In genomic region chr14:93206793-93207467, GRCh38 we compare ENCODE assay signal across 8 cellular contexts. TPM values are rescaled to one million over a fixed set of nuclear protein-coding genes. Genes with fewer than 3 reads are reported as not detected.
DNase-seq lines count a peak whose midpoint lies in the region; ATAC-seq, FAIRE-seq and TF ChIP-seq lines count a peak whose summit lies in the region.

Gene GON7, minus strand, starts transcription at chr14:93207065. Its CDS starts 28 bp downstream, at chr14:93207037.
Gene UBR7, plus strand, starts transcription at chr14:93207256. Its CDS starts 36 bp downstream, at chr14:93207292.

- H3K27me3 ChIP-seq in HUES64 (ENCODE audit: insufficient read depth, low read length) = no peaks in the 10 kb centered on the region
- H3K27me3 ChIP-seq in OCI-LY1 (ENCODE audit: insufficient read depth, low read length) = no peaks in the 10 kb centered on the region

- H3K79me2 ChIP-seq in OCI-LY1 (ENCODE audit: insufficient read depth, low read length) = peaks cover 62% of the 10 kb centered on the region

- peak within 1 kb of the TSS; percentile 75 for H3K4me3 ChIP-seq in HUES64 (ENCODE audit: low read length)
- H3K4me3 ChIP-seq in OCI-LY1 (ENCODE audit: low read depth, low read length, poor library complexity, severe bottlenecking) = peak within 1 kb of the TSS; percentile 95

- H3K4me1 ChIP-seq in HUES64 (ENCODE audit: insufficient read depth, low read length) (0 out of 2 replicates have a peak, but pooled peaks cover 7% of the 10 kb centered on the region), OCI-LY1 (ENCODE audit: insufficient read depth, low read length, severe bottlenecking) (peaks cover 60% of the 10 kb centered on the region)

- H3K9ac ChIP-seq in HUES64 (ENCODE audit: low read depth, low read length) (peak within 1 kb of the TSS; percentile 79), OCI-LY1 (ENCODE audit: low read length) (peak within 1 kb of the TSS; percentile 93)

- H3K36me3 ChIP-seq in HUES64 (ENCODE audit: insufficient read depth, low read length) = peaks cover 14% of the 10 kb centered on the region
- H3K36me3 ChIP-seq in OCI-LY1 (ENCODE audit: insufficient read depth, low read length) = peaks cover 40% of the 10 kb centered on the region

- H3K27ac ChIP-seq in HUES64 (ENCODE audit: low read depth, low read length) (peak within 1 kb of the TSS; percentile 56; the same call in 1 of the 2 replicates), OCI-LY1 (ENCODE audit: low read depth, low read length, poor library complexity, severe bottlenecking) (peak within 1 kb of the TSS; percentile 62)

- H3K4me3 Mint-ChIP-seq in mesothelial cell of epicardium = peak within 1 kb of the TSS; percentile 98

- peak within 1 kb of the TSS; percentile 99 for H3K27ac Mint-ChIP-seq in mesothelial cell of epicardium

- DNase-seq in DMS 273 (lab: John Stamatoyannopoulos, UW; ENCODE audit: unreplicated experiment) (peak; percentile 99), mesothelial cell of epicardium (ENCODE audit: low spot score in 2 of 2, unreplicated experiment in 2 of 2) (peak; percentile 89 to 94)
- peak; percentile 83 for DNase-seq in activated CD8-positive, alpha-beta memory T cell treated with anti-CD3 and anti-CD28 coated beads, Interleukin-2, amount 50 U/mL, for 4 hours
- peak; percentile 86 to 87 for DNase-seq in stimulated activated CD8-positive, alpha-beta memory T cell treated with anti-CD3 and anti-CD28 coated beads, Interleukin-15, amount 100 ng/mL, for 48 hours (ENCODE audit: low read depth in 2 of 2)

- H4K20me1 ChIP-seq in OCI-LY1 (ENCODE audit: insufficient read depth, low read length) = no peaks in the 10 kb centered on the region

- H3K9me3 ChIP-seq in HUES64 (ENCODE audit: insufficient read depth, low read depth, low read length) = no peaks in the 10 kb centered on the region
- no peaks in the 10 kb centered on the region for H3K9me3 ChIP-seq in OCI-LY1 (ENCODE audit: low read length)

- no peaks in the 10 kb centered on the region for H3K9me2 ChIP-seq in OCI-LY1 (ENCODE audit: low read depth, low read length)

- FAIRE-seq in endometrium (lab: Jason Lieb, UNC) = peak; percentile 92

- H3F3A ChIP-seq in OCI-LY1 (ENCODE audit: insufficient read depth, low read length) = no peaks in the 10 kb centered on the region

- TF ChIP-seq CTCF in OCI-LY1 (IDR thresholded peaks at IDR 0.05; ENCODE audit: low read length) = no peak
- peak; percentile 10 for TF ChIP-seq CTCF in mesothelial cell of epicardium (IDR thresholded peaks at IDR 0.05; ENCODE audit: unreplicated experiment)

- H3K4me1 Mint-ChIP-seq in mesothelial cell of epicardium = peaks cover 20% of the 10 kb centered on the region

- no peak within 1 kb of the TSS for H2AFZ ChIP-seq in OCI-LY1 (ENCODE audit: low read length)

- ATAC-seq in GM21447 (IDR thresholded peaks at IDR 0.05; ENCODE audit: unreplicated experiment) = peak; percentile 83

- peaks cover 2% of the 10 kb centered on the region for H3K36me3 Mint-ChIP-seq in mesothelial cell of epicardium

- no peaks in the 10 kb centered on the region for H3K27me3 Mint-ChIP-seq in mesothelial cell of epicardium (ENCODE audit: low read depth)

- no peaks in the 10 kb centered on the region for H3K9me3 Mint-ChIP-seq in mesothelial cell of epicardium

- WGBS in HUES64 = under 1% methylated on average over 65 of the region's 65 CpGs

- peak within 1 kb of the TSS; percentile 98 for H3K4me2 ChIP-seq in OCI-LY1 (ENCODE audit: low read length)

RNA-seq across cellular contexts. Expression of gene GON7, which starts in this region (rescaled TPM):
- 14.4 TPM for polyA plus RNA-seq in HUES64 (2013, experiment 1 of 2)
- 13.6 TPM for polyA plus RNA-seq in HUES64 (2013, experiment 2 of 2)
- total RNA-seq in mesothelial cell of epicardium = 5.0 to 5.6 TPM (median 5.3 TPM) in 3 replicates

RNA-seq across cellular contexts. Expression of gene UBR7, which starts in this region (rescaled TPM):
- polyA plus RNA-seq in HUES64 (2013, experiment 1 of 2) = 33.3 TPM
- 31.7 TPM for polyA plus RNA-seq in HUES64 (2013, experiment 2 of 2)
- total RNA-seq in mesothelial cell of epicardium = 13.1 to 13.9 TPM (median 13.8 TPM) in 3 replicates

Comparison
In these comparisons a context has a peak if more than half of its experiments do, and no peak if none do; other contexts are left out.
1. Peak in every context shown above with its lines: DNase-seq, ATAC-seq, H3K4me3 ChIP-seq and H3K27ac ChIP-seq.